Comparison of ENCODE assay signal across 1 cellular context in the genomic region with DNA sequence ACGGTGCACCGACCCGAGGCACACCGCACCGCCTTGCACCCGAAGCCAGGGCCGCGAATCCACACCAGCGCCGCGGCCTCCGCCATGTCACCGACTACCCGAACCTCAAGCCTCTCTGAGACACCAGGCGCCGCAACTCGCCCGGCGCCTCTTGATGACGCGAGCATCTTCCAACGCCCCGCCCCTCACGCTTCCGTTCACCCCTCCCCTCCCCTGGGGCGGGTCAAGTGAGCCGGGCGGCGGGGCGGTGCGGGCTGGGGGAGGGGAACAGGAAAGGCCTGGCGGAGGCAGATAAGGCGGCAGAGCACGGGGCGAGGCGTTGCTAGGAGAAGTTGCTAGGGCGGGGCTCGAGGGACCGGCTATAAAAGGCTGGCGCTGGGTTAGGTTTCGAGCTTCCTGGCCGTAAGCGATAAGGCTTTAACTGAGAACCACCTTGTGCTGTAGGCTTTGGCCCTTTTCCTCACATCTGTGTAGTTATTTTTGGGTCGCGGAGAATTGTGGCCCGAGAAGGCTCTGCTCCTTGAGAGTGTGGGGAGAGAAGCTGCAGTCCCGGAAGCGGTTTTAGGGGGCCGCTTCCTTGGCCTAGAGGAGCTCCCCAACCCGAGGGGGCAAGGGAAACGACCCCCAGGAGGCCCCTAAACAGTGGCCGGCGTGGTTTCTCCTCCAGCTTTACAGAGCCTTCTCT.
TF ChIP-seq lines count a peak whose summit lies in the region.

A gene (minus strand): TSS at position 117 of the 685 bp plus-strand sequence. CDS start 31 bp downstream, at position 86.

TF ChIP-seq in K562, 482 proteins besides CTCF, POLR2A, EP300 and RAD21 (continued from another document and continues in another):
- TF ChIP-seq, protein P1, sequence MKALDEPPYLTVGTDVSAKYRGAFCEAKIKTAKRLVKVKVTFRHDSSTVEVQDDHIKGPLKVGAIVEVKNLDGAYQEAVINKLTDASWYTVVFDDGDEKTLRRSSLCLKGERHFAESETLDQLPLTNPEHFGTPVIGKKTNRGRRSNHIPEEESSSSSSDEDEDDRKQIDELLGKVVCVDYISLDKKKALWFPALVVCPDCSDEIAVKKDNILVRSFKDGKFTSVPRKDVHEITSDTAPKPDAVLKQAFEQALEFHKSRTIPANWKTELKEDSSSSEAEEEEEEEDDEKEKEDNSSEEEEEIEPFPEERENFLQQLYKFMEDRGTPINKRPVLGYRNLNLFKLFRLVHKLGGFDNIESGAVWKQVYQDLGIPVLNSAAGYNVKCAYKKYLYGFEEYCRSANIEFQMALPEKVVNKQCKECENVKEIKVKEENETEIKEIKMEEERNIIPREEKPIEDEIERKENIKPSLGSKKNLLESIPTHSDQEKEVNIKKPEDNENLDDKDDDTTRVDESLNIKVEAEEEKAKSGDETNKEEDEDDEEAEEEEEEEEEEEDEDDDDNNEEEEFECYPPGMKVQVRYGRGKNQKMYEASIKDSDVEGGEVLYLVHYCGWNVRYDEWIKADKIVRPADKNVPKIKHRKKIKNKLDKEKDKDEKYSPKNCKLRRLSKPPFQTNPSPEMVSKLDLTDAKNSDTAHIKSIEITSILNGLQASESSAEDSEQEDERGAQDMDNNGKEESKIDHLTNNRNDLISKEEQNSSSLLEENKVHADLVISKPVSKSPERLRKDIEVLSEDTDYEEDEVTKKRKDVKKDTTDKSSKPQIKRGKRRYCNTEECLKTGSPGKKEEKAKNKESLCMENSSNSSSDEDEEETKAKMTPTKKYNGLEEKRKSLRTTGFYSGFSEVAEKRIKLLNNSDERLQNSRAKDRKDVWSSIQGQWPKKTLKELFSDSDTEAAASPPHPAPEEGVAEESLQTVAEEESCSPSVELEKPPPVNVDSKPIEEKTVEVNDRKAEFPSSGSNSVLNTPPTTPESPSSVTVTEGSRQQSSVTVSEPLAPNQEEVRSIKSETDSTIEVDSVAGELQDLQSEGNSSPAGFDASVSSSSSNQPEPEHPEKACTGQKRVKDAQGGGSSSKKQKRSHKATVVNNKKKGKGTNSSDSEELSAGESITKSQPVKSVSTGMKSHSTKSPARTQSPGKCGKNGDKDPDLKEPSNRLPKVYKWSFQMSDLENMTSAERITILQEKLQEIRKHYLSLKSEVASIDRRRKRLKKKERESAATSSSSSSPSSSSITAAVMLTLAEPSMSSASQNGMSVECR (CRISPR knock-in tag; IDR thresholded peaks at IDR 0.05): peak; percentile 95
- TF ChIP-seq BACH1 (tag; IDR thresholded peaks at IDR 0.05) (peak; percentile 90), KLF10 (CRISPR knock-in tag; IDR thresholded peaks at IDR 0.05) (no peak), KDM4B (IDR thresholded peaks at IDR 0.05; ENCODE audit: borderline replicate concordance in 2 of 2, low read depth in 1 of 2) (no peak; a peak in 1 of 4 replicates), ZNF75A (CRISPR knock-in tag; IDR thresholded peaks at IDR 0.05) (0 out of 2 replicates have a peak, but pooled peaks have one; percentile 34), RFX5 (IDR thresholded peaks at IDR 0.05; ENCODE audit: low read depth, low read length) (no peak; the same call in 1 of the 2 replicates), HOXB6 (CRISPR knock-in tag; IDR thresholded peaks at IDR 0.05; ENCODE audit: borderline replicate concordance) (peak; percentile 72; the same call in 1 of the 2 replicates), HDAC6 (IDR thresholded peaks at IDR 0.05; ENCODE audit: low read depth, low read length) (no peak), RBM15 (IDR thresholded peaks at IDR 0.05; ENCODE audit: insufficient read depth, low read length) (no peak), ZNF695 (CRISPR knock-in tag; IDR thresholded peaks at IDR 0.05) (no peak), NCOR1 (IDR thresholded peaks at IDR 0.05) (peak; percentile 99), SIN3B (IDR thresholded peaks at IDR 0.05; ENCODE audit: low read depth) (peak; percentile 95), NRF1 (conservative IDR thresholded peaks at IDR 0.05 in 1 of 2, IDR thresholded peaks at IDR 0.05 in 1 of 2) (peak; percentile 14 to 20; a peak in 2 of 4 replicates), ARID1B (IDR thresholded peaks at IDR 0.05) (peak; percentile 100), ELF2 (CRISPR knock-in tag; IDR thresholded peaks at IDR 0.05) (peak; percentile 48), PTBP1 (IDR thresholded peaks at IDR 0.05; ENCODE audit: low read depth, low read length) (no peak), ZNF778 (CRISPR knock-in tag; IDR thresholded peaks at IDR 0.05) (no peak)
- TF ChIP-seq, protein P2, sequence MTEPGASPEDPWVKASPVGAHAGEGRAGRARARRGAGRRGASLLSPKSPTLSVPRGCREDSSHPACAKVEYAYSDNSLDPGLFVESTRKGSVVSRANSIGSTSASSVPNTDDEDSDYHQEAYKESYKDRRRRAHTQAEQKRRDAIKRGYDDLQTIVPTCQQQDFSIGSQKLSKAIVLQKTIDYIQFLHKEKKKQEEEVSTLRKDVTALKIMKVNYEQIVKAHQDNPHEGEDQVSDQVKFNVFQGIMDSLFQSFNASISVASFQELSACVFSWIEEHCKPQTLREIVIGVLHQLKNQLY (CRISPR knock-in tag; conservative IDR thresholded peaks at IDR 0.05): peak in 1 of 2 experiments; percentile 78; a peak in 2 of 4 replicates
- TF ChIP-seq, protein P3, sequence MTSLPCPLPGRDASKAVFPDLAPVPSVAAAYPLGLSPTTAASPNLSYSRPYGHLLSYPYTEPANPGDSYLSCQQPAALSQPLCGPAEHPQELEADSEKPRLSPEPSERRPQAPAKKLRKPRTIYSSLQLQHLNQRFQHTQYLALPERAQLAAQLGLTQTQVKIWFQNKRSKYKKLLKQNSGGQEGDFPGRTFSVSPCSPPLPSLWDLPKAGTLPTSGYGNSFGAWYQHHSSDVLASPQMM (CRISPR knock-in tag; IDR thresholded peaks at IDR 0.05): no peak
- TF ChIP-seq, protein P4, sequence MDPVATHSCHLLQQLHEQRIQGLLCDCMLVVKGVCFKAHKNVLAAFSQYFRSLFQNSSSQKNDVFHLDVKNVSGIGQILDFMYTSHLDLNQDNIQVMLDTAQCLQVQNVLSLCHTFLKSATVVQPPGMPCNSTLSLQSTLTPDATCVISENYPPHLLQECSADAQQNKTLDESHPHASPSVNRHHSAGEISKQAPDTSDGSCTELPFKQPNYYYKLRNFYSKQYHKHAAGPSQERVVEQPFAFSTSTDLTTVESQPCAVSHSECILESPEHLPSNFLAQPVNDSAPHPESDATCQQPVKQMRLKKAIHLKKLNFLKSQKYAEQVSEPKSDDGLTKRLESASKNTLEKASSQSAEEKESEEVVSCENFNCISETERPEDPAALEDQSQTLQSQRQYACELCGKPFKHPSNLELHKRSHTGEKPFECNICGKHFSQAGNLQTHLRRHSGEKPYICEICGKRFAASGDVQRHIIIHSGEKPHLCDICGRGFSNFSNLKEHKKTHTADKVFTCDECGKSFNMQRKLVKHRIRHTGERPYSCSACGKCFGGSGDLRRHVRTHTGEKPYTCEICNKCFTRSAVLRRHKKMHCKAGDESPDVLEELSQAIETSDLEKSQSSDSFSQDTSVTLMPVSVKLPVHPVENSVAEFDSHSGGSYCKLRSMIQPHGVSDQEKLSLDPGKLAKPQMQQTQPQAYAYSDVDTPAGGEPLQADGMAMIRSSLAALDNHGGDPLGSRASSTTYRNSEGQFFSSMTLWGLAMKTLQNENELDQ (CRISPR knock-in tag; IDR thresholded peaks at IDR 0.05; ENCODE audit: borderline replicate concordance): no peak
- TF ChIP-seq, protein P5, sequence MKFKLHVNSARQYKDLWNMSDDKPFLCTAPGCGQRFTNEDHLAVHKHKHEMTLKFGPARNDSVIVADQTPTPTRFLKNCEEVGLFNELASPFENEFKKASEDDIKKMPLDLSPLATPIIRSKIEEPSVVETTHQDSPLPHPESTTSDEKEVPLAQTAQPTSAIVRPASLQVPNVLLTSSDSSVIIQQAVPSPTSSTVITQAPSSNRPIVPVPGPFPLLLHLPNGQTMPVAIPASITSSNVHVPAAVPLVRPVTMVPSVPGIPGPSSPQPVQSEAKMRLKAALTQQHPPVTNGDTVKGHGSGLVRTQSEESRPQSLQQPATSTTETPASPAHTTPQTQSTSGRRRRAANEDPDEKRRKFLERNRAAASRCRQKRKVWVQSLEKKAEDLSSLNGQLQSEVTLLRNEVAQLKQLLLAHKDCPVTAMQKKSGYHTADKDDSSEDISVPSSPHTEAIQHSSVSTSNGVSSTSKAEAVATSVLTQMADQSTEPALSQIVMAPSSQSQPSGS (CRISPR knock-in tag; IDR thresholded peaks at IDR 0.05): no peak
- TF ChIP-seq, protein P6, sequence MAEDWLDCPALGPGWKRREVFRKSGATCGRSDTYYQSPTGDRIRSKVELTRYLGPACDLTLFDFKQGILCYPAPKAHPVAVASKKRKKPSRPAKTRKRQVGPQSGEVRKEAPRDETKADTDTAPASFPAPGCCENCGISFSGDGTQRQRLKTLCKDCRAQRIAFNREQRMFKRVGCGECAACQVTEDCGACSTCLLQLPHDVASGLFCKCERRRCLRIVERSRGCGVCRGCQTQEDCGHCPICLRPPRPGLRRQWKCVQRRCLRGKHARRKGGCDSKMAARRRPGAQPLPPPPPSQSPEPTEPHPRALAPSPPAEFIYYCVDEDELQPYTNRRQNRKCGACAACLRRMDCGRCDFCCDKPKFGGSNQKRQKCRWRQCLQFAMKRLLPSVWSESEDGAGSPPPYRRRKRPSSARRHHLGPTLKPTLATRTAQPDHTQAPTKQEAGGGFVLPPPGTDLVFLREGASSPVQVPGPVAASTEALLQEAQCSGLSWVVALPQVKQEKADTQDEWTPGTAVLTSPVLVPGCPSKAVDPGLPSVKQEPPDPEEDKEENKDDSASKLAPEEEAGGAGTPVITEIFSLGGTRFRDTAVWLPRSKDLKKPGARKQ (CRISPR knock-in tag; IDR thresholded peaks at IDR 0.05): no peak
- TF ChIP-seq, protein P7, sequence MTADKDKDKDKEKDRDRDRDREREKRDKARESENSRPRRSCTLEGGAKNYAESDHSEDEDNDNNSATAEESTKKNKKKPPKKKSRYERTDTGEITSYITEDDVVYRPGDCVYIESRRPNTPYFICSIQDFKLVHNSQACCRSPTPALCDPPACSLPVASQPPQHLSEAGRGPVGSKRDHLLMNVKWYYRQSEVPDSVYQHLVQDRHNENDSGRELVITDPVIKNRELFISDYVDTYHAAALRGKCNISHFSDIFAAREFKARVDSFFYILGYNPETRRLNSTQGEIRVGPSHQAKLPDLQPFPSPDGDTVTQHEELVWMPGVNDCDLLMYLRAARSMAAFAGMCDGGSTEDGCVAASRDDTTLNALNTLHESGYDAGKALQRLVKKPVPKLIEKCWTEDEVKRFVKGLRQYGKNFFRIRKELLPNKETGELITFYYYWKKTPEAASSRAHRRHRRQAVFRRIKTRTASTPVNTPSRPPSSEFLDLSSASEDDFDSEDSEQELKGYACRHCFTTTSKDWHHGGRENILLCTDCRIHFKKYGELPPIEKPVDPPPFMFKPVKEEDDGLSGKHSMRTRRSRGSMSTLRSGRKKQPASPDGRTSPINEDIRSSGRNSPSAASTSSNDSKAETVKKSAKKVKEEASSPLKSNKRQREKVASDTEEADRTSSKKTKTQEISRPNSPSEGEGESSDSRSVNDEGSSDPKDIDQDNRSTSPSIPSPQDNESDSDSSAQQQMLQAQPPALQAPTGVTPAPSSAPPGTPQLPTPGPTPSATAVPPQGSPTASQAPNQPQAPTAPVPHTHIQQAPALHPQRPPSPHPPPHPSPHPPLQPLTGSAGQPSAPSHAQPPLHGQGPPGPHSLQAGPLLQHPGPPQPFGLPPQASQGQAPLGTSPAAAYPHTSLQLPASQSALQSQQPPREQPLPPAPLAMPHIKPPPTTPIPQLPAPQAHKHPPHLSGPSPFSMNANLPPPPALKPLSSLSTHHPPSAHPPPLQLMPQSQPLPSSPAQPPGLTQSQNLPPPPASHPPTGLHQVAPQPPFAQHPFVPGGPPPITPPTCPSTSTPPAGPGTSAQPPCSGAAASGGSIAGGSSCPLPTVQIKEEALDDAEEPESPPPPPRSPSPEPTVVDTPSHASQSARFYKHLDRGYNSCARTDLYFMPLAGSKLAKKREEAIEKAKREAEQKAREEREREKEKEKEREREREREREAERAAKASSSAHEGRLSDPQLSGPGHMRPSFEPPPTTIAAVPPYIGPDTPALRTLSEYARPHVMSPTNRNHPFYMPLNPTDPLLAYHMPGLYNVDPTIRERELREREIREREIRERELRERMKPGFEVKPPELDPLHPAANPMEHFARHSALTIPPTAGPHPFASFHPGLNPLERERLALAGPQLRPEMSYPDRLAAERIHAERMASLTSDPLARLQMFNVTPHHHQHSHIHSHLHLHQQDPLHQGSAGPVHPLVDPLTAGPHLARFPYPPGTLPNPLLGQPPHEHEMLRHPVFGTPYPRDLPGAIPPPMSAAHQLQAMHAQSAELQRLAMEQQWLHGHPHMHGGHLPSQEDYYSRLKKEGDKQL (CRISPR knock-in tag; IDR thresholded peaks at IDR 0.05; ENCODE audit: borderline replicate concordance): no peak
- TF ChIP-seq, protein P8, sequence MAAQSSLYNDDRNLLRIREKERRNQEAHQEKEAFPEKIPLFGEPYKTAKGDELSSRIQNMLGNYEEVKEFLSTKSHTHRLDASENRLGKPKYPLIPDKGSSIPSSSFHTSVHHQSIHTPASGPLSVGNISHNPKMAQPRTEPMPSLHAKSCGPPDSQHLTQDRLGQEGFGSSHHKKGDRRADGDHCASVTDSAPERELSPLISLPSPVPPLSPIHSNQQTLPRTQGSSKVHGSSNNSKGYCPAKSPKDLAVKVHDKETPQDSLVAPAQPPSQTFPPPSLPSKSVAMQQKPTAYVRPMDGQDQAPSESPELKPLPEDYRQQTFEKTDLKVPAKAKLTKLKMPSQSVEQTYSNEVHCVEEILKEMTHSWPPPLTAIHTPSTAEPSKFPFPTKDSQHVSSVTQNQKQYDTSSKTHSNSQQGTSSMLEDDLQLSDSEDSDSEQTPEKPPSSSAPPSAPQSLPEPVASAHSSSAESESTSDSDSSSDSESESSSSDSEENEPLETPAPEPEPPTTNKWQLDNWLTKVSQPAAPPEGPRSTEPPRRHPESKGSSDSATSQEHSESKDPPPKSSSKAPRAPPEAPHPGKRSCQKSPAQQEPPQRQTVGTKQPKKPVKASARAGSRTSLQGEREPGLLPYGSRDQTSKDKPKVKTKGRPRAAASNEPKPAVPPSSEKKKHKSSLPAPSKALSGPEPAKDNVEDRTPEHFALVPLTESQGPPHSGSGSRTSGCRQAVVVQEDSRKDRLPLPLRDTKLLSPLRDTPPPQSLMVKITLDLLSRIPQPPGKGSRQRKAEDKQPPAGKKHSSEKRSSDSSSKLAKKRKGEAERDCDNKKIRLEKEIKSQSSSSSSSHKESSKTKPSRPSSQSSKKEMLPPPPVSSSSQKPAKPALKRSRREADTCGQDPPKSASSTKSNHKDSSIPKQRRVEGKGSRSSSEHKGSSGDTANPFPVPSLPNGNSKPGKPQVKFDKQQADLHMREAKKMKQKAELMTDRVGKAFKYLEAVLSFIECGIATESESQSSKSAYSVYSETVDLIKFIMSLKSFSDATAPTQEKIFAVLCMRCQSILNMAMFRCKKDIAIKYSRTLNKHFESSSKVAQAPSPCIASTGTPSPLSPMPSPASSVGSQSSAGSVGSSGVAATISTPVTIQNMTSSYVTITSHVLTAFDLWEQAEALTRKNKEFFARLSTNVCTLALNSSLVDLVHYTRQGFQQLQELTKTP (IDR thresholded peaks at IDR 0.05; ENCODE audit: low read depth in 1 of 2, partially characterized antibody in 2 of 2): peak; percentile 75 to 86
- TF ChIP-seq, protein P9, sequence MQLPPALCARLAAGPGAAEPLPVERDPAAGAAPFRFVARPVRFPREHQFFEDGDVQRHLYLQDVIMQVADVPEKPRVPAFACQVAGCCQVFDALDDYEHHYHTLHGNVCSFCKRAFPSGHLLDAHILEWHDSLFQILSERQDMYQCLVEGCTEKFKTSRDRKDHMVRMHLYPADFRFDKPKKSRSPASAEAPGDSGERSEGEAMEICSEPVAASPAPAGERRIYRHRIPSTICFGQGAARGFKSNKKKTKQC (CRISPR knock-in tag; IDR thresholded peaks at IDR 0.05): peak; percentile 67
- TF ChIP-seq, protein P10, sequence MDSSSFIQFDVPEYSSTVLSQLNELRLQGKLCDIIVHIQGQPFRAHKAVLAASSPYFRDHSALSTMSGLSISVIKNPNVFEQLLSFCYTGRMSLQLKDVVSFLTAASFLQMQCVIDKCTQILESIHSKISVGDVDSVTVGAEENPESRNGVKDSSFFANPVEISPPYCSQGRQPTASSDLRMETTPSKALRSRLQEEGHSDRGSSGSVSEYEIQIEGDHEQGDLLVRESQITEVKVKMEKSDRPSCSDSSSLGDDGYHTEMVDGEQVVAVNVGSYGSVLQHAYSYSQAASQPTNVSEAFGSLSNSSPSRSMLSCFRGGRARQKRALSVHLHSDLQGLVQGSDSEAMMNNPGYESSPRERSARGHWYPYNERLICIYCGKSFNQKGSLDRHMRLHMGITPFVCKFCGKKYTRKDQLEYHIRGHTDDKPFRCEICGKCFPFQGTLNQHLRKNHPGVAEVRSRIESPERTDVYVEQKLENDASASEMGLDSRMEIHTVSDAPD (CRISPR knock-in tag; IDR thresholded peaks at IDR 0.05): no peak
